19 cellular contexts compared by ENCODE assay signal in genomic region chr1:117683571-117684285, GRCh38.
DNase-seq lines count a peak whose midpoint lies in the region; ATAC-seq and TF ChIP-seq lines count a peak whose summit lies in the region.
"Had no signal": no experiment of that assay in that cellular context is flagged by ENCODE, and none has a peak within 500 bp of the region (broad histone marks: within the 10 kb centered on the region; RNA-seq: fewer than 3 reads in every experiment).

No MANE protein-coding gene starts in this region.

- H3K36me3 ChIP-seq in right atrium auricular region, result no peaks in the 10 kb centered on the region

- peak overlapping the region; percentile 82 to 90 for H3K27ac ChIP-seq in right atrium auricular region
- H3K27ac ChIP-seq: parathyroid adenoma had no signal

- no peak overlapping the region for H3K27ac Mint-ChIP-seq in HFFc6
- H3K27ac Mint-ChIP-seq: dendritic cell treated with granulocyte-macrophage colony-stimulating factor and Interleukin-4, amounts not matched to agents 40 ng/mL and 50 ng/mL, for 4 days; T-cell; WTC11 had no signal

- no peak overlapping the region for H3K4me3 ChIP-seq in right atrium auricular region

- in situ Hi-C loops in ACHN (cut with HindIII; ENCODE audit: low pct_ligation_motif_present, low pct_unique_long_range_greater_than_20kb, low sequenced_read_pairs), result no loop called here

- H3K9me3 Mint-ChIP-seq in HFFc6, result no peaks in the 10 kb centered on the region
- H3K9me3 Mint-ChIP-seq: dendritic cell treated with granulocyte-macrophage colony-stimulating factor and Interleukin-4, amounts not matched to agents 40 ng/mL and 50 ng/mL, for 4 days; T-cell; WTC11 had no signal

- DNase-seq in ACHN (peak; percentile 11), HFFc6 (peak; percentile 70), amniotic epithelial cell (ENCODE audit: low read depth) (peak; percentile 75), right atrium auricular region (ENCODE audit: low spot score) (no peak), hypothalamus (lab: John Stamatoyannopoulos, UW) (no peak), DMS79 (lab: John Stamatoyannopoulos, UW) (no peak), LoVo (ENCODE audit: low spot score) (no peak)
- DNase-seq: activated CD8-positive, alpha-beta memory T cell treated with anti-CD3 and anti-CD28 coated beads for 24 hours; activated effector memory CD4-positive, alpha-beta T cell treated with Interleukin-2 at 50 U/mL for 16 hours; aorta; NCI-H187 treated with DMSO at 0.1 percent for 48 hours; OCI-M1; stimulated activated CD4-positive, alpha-beta T cell treated with anti-CD3 and anti-CD28 coated beads, Interleukin-12 subunit alpha, Interleukin-12 subunit beta, amount 100 ng/mL, for 4 hours; stimulated activated naive CD4-positive, alpha-beta T cell treated with Interleukin-2 at 50 U/mL for 16 hours; T-cell had no signal

- H3K4me1 Mint-ChIP-seq in HFFc6 (ENCODE audit: low read depth), result peaks cover 61% of the 10 kb centered on the region
- H3K4me1 Mint-ChIP-seq: T-cell had no signal

- H3K27me3 Mint-ChIP-seq in HFFc6 (ENCODE audit: insufficient read depth), result peaks cover 12% of the 10 kb centered on the region
- H3K27me3 Mint-ChIP-seq: dendritic cell treated with granulocyte-macrophage colony-stimulating factor and Interleukin-4, amounts not matched to agents 40 ng/mL and 50 ng/mL, for 4 days had no signal

- TF ChIP-seq CTCF in HFFc6 (IDR thresholded peaks at IDR 0.05) (no peak), right atrium auricular region (IDR thresholded peaks at IDR 0.05) (no peak)

- no peak overlapping the region; the same call in 1 of the 2 replicates for H3K4me3 Mint-ChIP-seq in HFFc6
- H3K4me3 Mint-ChIP-seq: dendritic cell treated with granulocyte-macrophage colony-stimulating factor and Interleukin-4, amounts not matched to agents 40 ng/mL and 50 ng/mL, for 4 days; T-cell; WTC11 had no signal

- no peaks in the 10 kb centered on the region for H3K36me3 Mint-ChIP-seq in HFFc6 (ENCODE audit: low read depth)
- H3K36me3 Mint-ChIP-seq: T-cell, WTC11 had no signal

- peaks cover 0 to 58% of the 10 kb centered on the region in 2 donors for H3K4me1 ChIP-seq in right atrium auricular region

- H3K27me3 ChIP-seq in right atrium auricular region, result no peaks in the 10 kb centered on the region

- ATAC-seq in HG02970 (IDR thresholded peaks at IDR 0.05; ENCODE audit: low FRiP score, unreplicated experiment), result no peak
- ATAC-seq: T-cell, WTC11 had no signal

- H3K9me3 ChIP-seq in right atrium auricular region, result no peaks in the 10 kb centered on the region

Comparison
In these comparisons a context has a peak if more than half of its experiments do, and no peak if none do; other contexts are left out.
1. DNase-seq: peak in ACHN (single experiment), HFFc6 (single experiment) and amniotic epithelial cell (single experiment); none in right atrium auricular region (single experiment), hypothalamus (0 of 51), DMS79 (single experiment) and LoVo (single experiment).